ENCODE assay signal across 23 cellular contexts in the genomic region with DNA sequence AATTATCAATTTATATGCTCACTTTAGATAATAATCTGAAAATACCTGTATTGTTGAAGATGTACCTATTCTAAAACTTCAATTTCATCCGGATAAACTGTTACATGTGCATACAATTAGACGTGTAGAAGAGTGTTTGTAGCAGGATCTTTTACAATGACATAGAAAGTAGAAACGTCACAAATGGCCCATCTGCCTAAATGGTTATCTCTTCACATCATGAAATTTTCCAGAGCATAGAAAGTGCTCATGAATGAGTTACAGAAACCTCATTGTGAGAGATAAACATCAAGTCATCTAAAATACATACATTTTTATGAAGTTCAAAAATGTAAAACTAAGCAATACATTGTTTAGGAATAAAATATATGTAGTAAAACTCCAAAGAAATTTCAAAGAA.
"Had no signal": no experiment of that assay in that cellular context is flagged by ENCODE, and none has a peak within 500 bp of the region (broad histone marks: within the 10 kb centered on the region; RNA-seq: fewer than 3 reads in every experiment).

No MANE protein-coding gene starts in this region.

- DNase-seq: dermis blood vessel endothelial cell; dorsolateral prefrontal cortex; effector CD4-positive, alpha-beta T cell; effector memory CD8-positive, alpha-beta T cell; endodermal cell; erythroblast; esophagus squamous epithelium; foreskin fibroblast; foreskin melanocyte; gastrocnemius medialis; glutamatergic neuron; head of caudate nucleus; heart right ventricle; hippocampal formation; left cardiac atrium; left lung; left ventricle myocardium superior; lower lobe of right lung; mesenchymal stem cell; mucosa of descending colon; naive B cell had no signal

- H3K9me3 Mint-ChIP-seq: effector memory CD8-positive, alpha-beta T cell; endodermal cell had no signal

- ATAC-seq: effector memory CD8-positive, alpha-beta T cell; esophagus mucosa; gastrocnemius medialis; heart right ventricle; left cardiac atrium; left lung; left ventricle myocardium superior; lower lobe of right lung; mucosa of descending colon had no signal

- H3K27ac Mint-ChIP-seq: effector memory CD8-positive, alpha-beta T cell; endodermal cell; mesothelial cell of epicardium had no signal

- H3K36me3 Mint-ChIP-seq: naive B cell had no signal

- H3K4me3 Mint-ChIP-seq: effector memory CD8-positive, alpha-beta T cell; endodermal cell; mesothelial cell of epicardium; naive B cell had no signal

- H3K27me3 Mint-ChIP-seq: effector memory CD8-positive, alpha-beta T cell; naive B cell had no signal

- H3K4me1 Mint-ChIP-seq: naive B cell had no signal
